ENCODE assay signal across 1 cellular context in genomic region chr11:34446389-34446788, GRCh38.
TF ChIP-seq lines count a peak whose summit lies in the region.

No MANE protein-coding gene starts in this region.

TF ChIP-seq in K562, 482 proteins besides CTCF, POLR2A, EP300 and RAD21 (continued from another document):
- TF ChIP-seq RBFOX2 (IDR thresholded peaks at IDR 0.05; ENCODE audit: low read depth, low read length): no peak
- no peak for TF ChIP-seq RFX5 (IDR thresholded peaks at IDR 0.05; ENCODE audit: low read depth, low read length)
- TF ChIP-seq KDM5B (IDR thresholded peaks at IDR 0.05; ENCODE audit: insufficient replicate concordance, low read depth, low read length): no peak
- TF ChIP-seq ETV5 (CRISPR knock-in tag; IDR thresholded peaks at IDR 0.05; ENCODE audit: low read depth): no peak
- no peak for TF ChIP-seq ZNF175 (CRISPR knock-in tag; IDR thresholded peaks at IDR 0.05; ENCODE audit: low read depth)
- TF ChIP-seq CBX3 (IDR thresholded peaks at IDR 0.05; ENCODE audit: borderline replicate concordance in 1 of 2, low read length in 2 of 2): no peak
- no peak for TF ChIP-seq ATF7 (IDR thresholded peaks at IDR 0.05)
- 0 out of 2 replicates have a peak, but pooled peaks have one; percentile 7 for TF ChIP-seq CBFA2T2 (conservative IDR thresholded peaks at IDR 0.05)
- no peak for TF ChIP-seq ZBTB7A (IDR thresholded peaks at IDR 0.05; ENCODE audit: borderline replicate concordance, control insufficient read depth, low read depth, low read length)
- no peak for TF ChIP-seq SRSF7 (optimal IDR thresholded peaks at IDR 0.05; ENCODE audit: low read depth, low read length)
- TF ChIP-seq PATZ1 (CRISPR knock-in tag; IDR thresholded peaks at IDR 0.05; ENCODE audit: borderline replicate concordance): no peak
- TF ChIP-seq RERE (CRISPR knock-in tag; IDR thresholded peaks at IDR 0.05; ENCODE audit: borderline replicate concordance): no peak
- no peak for TF ChIP-seq NR1H2 (CRISPR knock-in tag; IDR thresholded peaks at IDR 0.05)
- peak; percentile 48; the same call in 1 of the 2 replicates for TF ChIP-seq CBFA2T3 (IDR thresholded peaks at IDR 0.05)
- TF ChIP-seq CC2D1A (IDR thresholded peaks at IDR 0.05): no peak
- TF ChIP-seq HNRNPLL (IDR thresholded peaks at IDR 0.05; ENCODE audit: low read depth, low read length, poor library complexity, severe bottlenecking): no peak
- TF ChIP-seq ZNF143 (CRISPR knock-in tag; IDR thresholded peaks at IDR 0.05): no peak
- peak; percentile 22; the same call in 1 of the 2 replicates for TF ChIP-seq ARID1B (IDR thresholded peaks at IDR 0.05)
- TF ChIP-seq TCF3 (CRISPR knock-in tag; IDR thresholded peaks at IDR 0.05): peak; percentile 49
- TF ChIP-seq MEIS2 (IDR thresholded peaks at IDR 0.05; ENCODE audit: partially characterized antibody): no peak
- no peak for TF ChIP-seq CREB5 (CRISPR knock-in tag; IDR thresholded peaks at IDR 0.05)
- peak; percentile 43; the same call in 1 of the 2 replicates for TF ChIP-seq TAL1 (IDR thresholded peaks at IDR 0.05)
- TF ChIP-seq ZSCAN32 (CRISPR knock-in tag; IDR thresholded peaks at IDR 0.05): no peak
- TF ChIP-seq THRAP3 (IDR thresholded peaks at IDR 0.05; ENCODE audit: borderline replicate concordance): no peak
- no peak for TF ChIP-seq FOXJ3 (CRISPR knock-in tag; IDR thresholded peaks at IDR 0.05)
- TF ChIP-seq ZNF445 (CRISPR knock-in tag; IDR thresholded peaks at IDR 0.05; ENCODE audit: low read depth): no peak
- TF ChIP-seq SPI1 (IDR thresholded peaks at IDR 0.05; ENCODE audit: borderline replicate concordance, low read depth, low read length): no peak
- TF ChIP-seq SETDB1 (IDR thresholded peaks at IDR 0.05; ENCODE audit: low read length): no peak
- TF ChIP-seq FOXJ2 (tag; IDR thresholded peaks at IDR 0.05): no peak
